ENCODE assay signal across 8 cellular contexts in genomic region chr1:1304331-1305299, GRCh38. TPM values are rescaled to one million over a fixed set of nuclear protein-coding genes. Genes with fewer than 3 reads are reported as not detected.
DNase-seq lines count a peak whose midpoint lies in the region; ATAC-seq and TF ChIP-seq lines count a peak whose summit lies in the region.

No MANE protein-coding gene starts in this region.

- no peaks in the 10 kb centered on the region; the same call in 2 of the 3 replicates for H3K36me3 Mint-ChIP-seq in GM23338 (ENCODE audit: low read depth)

- no peak overlapping the region for H2AFZ ChIP-seq in GM23338
- H2AFZ ChIP-seq in PC-9 = no peak overlapping the region

- no peaks in the 10 kb centered on the region for H3K9me2 ChIP-seq in GM23338 (ENCODE audit: insufficient read depth)
- no peaks in the 10 kb centered on the region for H3K9me2 ChIP-seq in PC-9 (ENCODE audit: insufficient read depth)

- H3K4me3 Mint-ChIP-seq in GM23338 = peak overlapping the region; percentile 46

- intact Hi-C loops in PC-9 (cut with micrococcal nuclease; ENCODE audit: unreplicated experiment) (loop anchor here (10.0 kb wide), 2 partner anchors 200 to 300 kb away; partner anchors contain the start of gene HES4), lower leg skin (cut with DNase I; ENCODE audit: low total_unique reads) (no loop called here)

- H3K27ac Mint-ChIP-seq in GM23338 = no peak overlapping the region

- BruUV-seq in PC-9 (replicated peaks; lab: Mats Ljungman, UMichigan) = no TSS peak

- no peak for TF ChIP-seq CTCF in 22Rv1 (IDR thresholded peaks at IDR 0.05)
- TF ChIP-seq CTCF in GM23338 (conservative IDR thresholded peaks at IDR 0.05; ENCODE audit: low read depth in 2 of 2) = no peak
- no peak for TF ChIP-seq CTCF in PC-9 (conservative IDR thresholded peaks at IDR 0.05)
- no peak for TF ChIP-seq CTCF in lower leg skin (IDR thresholded peaks at IDR 0.05)

- H3K9me3 ChIP-seq in PC-9 (ENCODE audit: insufficient read depth, low read depth) = no peaks in the 10 kb centered on the region
- H3K9me3 ChIP-seq in subcutaneous abdominal adipose tissue (ENCODE audit: control insufficient read depth in 5 of 5, low read length in 5 of 5) = no peaks in the 10 kb centered on the region

- H3F3A ChIP-seq in GM23338 (replicated peaks; ENCODE audit: low read depth) (peaks cover 4% of the 10 kb centered on the region; the same call in 1 of the 2 replicates), PC-9 (ENCODE audit: insufficient read depth, low read depth) (peaks cover 16% of the 10 kb centered on the region; the same call in 1 of the 2 replicates)

- H3K27me3 ChIP-seq in GM23338 (ENCODE audit: insufficient read depth) (no peaks in the 10 kb centered on the region), PC-9 (ENCODE audit: insufficient read depth, low read depth) (no peaks in the 10 kb centered on the region), subcutaneous abdominal adipose tissue (ENCODE audit: control insufficient read depth in 5 of 5, insufficient read depth in 4 of 5, low read length in 5 of 5) (no peaks in the 10 kb centered on the region)

- H3K4me1 ChIP-seq in GM23338 (ENCODE audit: insufficient read depth) = peaks cover 7% of the 10 kb centered on the region; the same call in 1 of the 2 replicates
- peaks cover 31% of the 10 kb centered on the region for H3K4me1 ChIP-seq in PC-9 (replicated peaks; ENCODE audit: insufficient read depth)
- H3K4me1 ChIP-seq in subcutaneous abdominal adipose tissue (ENCODE audit: control insufficient read depth in 5 of 5, insufficient read depth in 5 of 5, low read length in 5 of 5) = peaks cover 5 to 53% (median 49%) of the 10 kb centered on the region in 5 donors

- H3K9ac ChIP-seq in subcutaneous abdominal adipose tissue (ENCODE audit: low read length in 5 of 5) = peak overlapping the region in 4 of 5 donors; percentile 17 to 75 (median 38)

- DNase-seq in GM23338 (ENCODE audit: low spot score) = peak; percentile 65
- DNase-seq in PC-9 = peak in 1 of 2 experiments; percentile 53
- DNase-seq in dermis blood vessel endothelial cell = peak; percentile 44
- peak; percentile 81 to 96 for DNase-seq in lower leg skin (ENCODE audit: low spot score in 2 of 2)

- POLR2A ChIA-PET in PC-9 (lab: Charles Lee; ENCODE audit: unreplicated experiment) = interaction anchor here (0.5 to 0.7 kb wide), 3 partner anchors 14 to 391 kb away, joined by 3 to 5 read pairs (median 3); no protein-coding TSS in a partner anchor

- H4K20me1 ChIP-seq in GM23338 (replicated peaks; ENCODE audit: insufficient read depth) (no peaks in the 10 kb centered on the region), PC-9 (ENCODE audit: insufficient read depth) (peaks cover 4% of the 10 kb centered on the region; the same call in 1 of the 2 replicates)

- H3K27ac ChIP-seq in 22Rv1 = peak overlapping the region; percentile 96; the same call in 1 of the 2 replicates
- no peak overlapping the region for H3K27ac ChIP-seq in GM23338 (ENCODE audit: low read depth)
- H3K27ac ChIP-seq in PC-9 = 0 out of 2 replicates have a peak overlapping the region, but pooled peaks have one; percentile 8
- H3K27ac ChIP-seq in subcutaneous abdominal adipose tissue (ENCODE audit: low read depth, low read length) = no peak overlapping the region

- no peaks in the 10 kb centered on the region for H3K9me3 Mint-ChIP-seq in GM23338

- H3K4me2 ChIP-seq in GM23338 (peak overlapping the region; percentile 55), PC-9 (peak overlapping the region; percentile 98)

- ATAC-seq in GM23338 (peak; percentile 11), HG03097 (IDR thresholded peaks at IDR 0.05; ENCODE audit: low FRiP score, unreplicated experiment) (no peak), GM21619 (IDR thresholded peaks at IDR 0.05; ENCODE audit: unreplicated experiment) (no peak)

- no peak for TF ChIP-seq POLR2A in lower leg skin (IDR thresholded peaks at IDR 0.05)

- CTCF ChIA-PET in PC-9 (lab: Charles Lee) = no interaction called here

- no peaks in the 10 kb centered on the region for H3K36me3 ChIP-seq in GM23338 (ENCODE audit: insufficient read depth)
- no peaks in the 10 kb centered on the region for H3K36me3 ChIP-seq in PC-9 (ENCODE audit: low read depth)
- H3K36me3 ChIP-seq in subcutaneous abdominal adipose tissue (ENCODE audit: control insufficient read depth in 5 of 5, insufficient read depth in 5 of 5, low read length in 5 of 5) = peaks cover 0 to 5% (median 2%) of the 10 kb centered on the region in 5 donors

- H3K79me2 ChIP-seq in GM23338 (replicated peaks; ENCODE audit: insufficient read depth) (peaks cover 5% of the 10 kb centered on the region; the same call in 1 of the 2 replicates), PC-9 (ENCODE audit: low read depth) (peaks cover 21% of the 10 kb centered on the region; the same call in 1 of the 2 replicates)

- H3K4me3 ChIP-seq in GM23338 (peak overlapping the region; percentile 28; the same call in 1 of the 2 replicates), PC-9 (no peak overlapping the region), lower leg skin (ENCODE audit: low read depth, poor library complexity, severe bottlenecking) (no peak overlapping the region), subcutaneous abdominal adipose tissue (ENCODE audit: low read depth in 1 of 5, low read length in 5 of 5) (peak overlapping the region in 4 of 5 donors; percentile 38 to 81 (median 75))

- WGBS in lower leg skin, 2 donors = 16 to 17% methylated on average over 20 to 23 of the region's 29 CpGs

- peaks cover 18% of the 10 kb centered on the region for H3K27me3 Mint-ChIP-seq in GM23338 (ENCODE audit: insufficient read depth, low read depth, poor library complexity)

- peaks cover 20% of the 10 kb centered on the region; the same call in 2 of the 3 replicates for H3K4me1 Mint-ChIP-seq in GM23338

TF ChIP-seq in GM23338, 12 proteins besides CTCF, POLR2A, EP300 and RAD21:
- TF ChIP-seq EZH2 (IDR thresholded peaks at IDR 0.05; ENCODE audit: low read depth, unreplicated experiment) (no peak), ZNF331 (CRISPR knock-in tag; IDR thresholded peaks at IDR 0.05; ENCODE audit: low read depth) (no peak), STAT1 (IDR thresholded peaks at IDR 0.05; ENCODE audit: unreplicated experiment) (no peak), JUNB (IDR thresholded peaks at IDR 0.05; ENCODE audit: unreplicated experiment) (no peak), ZNF114 (CRISPR knock-in tag; IDR thresholded peaks at IDR 0.05) (no peak), ETS1 (IDR thresholded peaks at IDR 0.05) (no peak)

RNA-seq across cellular contexts. Expression of gene ACAP3, which starts 3.1 kb away (rescaled TPM):
- 27.7 and 31.9 TPM in 2 replicates for total RNA-seq in GM23338 (2014; rRNA removed; shearing (Covaris generic))
- polyA plus RNA-seq in GM23338 (2016; fragmentation: Nextera tagmentation; extraction: Ambion mirVana) = 6.4 and 8.1 TPM in 2 replicates
- 53.5 and 54.8 TPM in 2 replicates for total RNA-seq in PC-9 (2021)
- total RNA-seq in dermis blood vessel endothelial cell = 16.8 and 30.6 TPM in 2 replicates
- total RNA-seq in lower leg skin = 100 to 1,000 TPM in 3 of 4 donors, 10 to 100 TPM in 1; 98.8 to 189 (median 115) TPM

RNA-seq across cellular contexts. Expression of gene PUSL1, which starts 3.8 kb away (rescaled TPM):
- total RNA-seq in GM23338 (2014; rRNA removed; shearing (Covaris generic)) = 49.9 and 55.8 TPM in 2 replicates
- 41.5 and 43.9 TPM in 2 replicates for polyA plus RNA-seq in GM23338 (2016; fragmentation: Nextera tagmentation; extraction: Ambion mirVana)
- total RNA-seq in PC-9 (2021) (18.0 and 18.9 TPM in 2 replicates), dermis blood vessel endothelial cell (11.1 and 13.7 TPM in 2 replicates), lower leg skin (10 to 100 TPM; 42.3 to 62.1 (median 53.7) TPM)

RNA-seq across cellular contexts. Expression of gene INTS11, which starts 19.8 kb away (rescaled TPM):
- total RNA-seq in GM23338 (2014; rRNA removed; shearing (Covaris generic)) = 140 and 161 TPM in 2 replicates
- 102 and 110 TPM in 2 replicates for polyA plus RNA-seq in GM23338 (2016; fragmentation: Nextera tagmentation; extraction: Ambion mirVana)
- total RNA-seq in PC-9 (2021) (130 and 150 TPM in 2 replicates), dermis blood vessel endothelial cell (52.8 and 77.5 TPM in 2 replicates), lower leg skin (100 to 1,000 TPM; 101 to 185 (median 105) TPM)

RNA-seq across cellular contexts. Expression of gene CPTP, which starts 20.0 kb away (rescaled TPM):
- 12.9 and 13.5 TPM in 2 replicates for total RNA-seq in GM23338 (2014; rRNA removed; shearing (Covaris generic))
- polyA plus RNA-seq in GM23338 (2016; fragmentation: Nextera tagmentation; extraction: Ambion mirVana) = 8.1 and 8.2 TPM in 2 replicates
- total RNA-seq in PC-9 (2021) (33.7 and 37.0 TPM in 2 replicates), dermis blood vessel endothelial cell (21.6 and 33.3 TPM in 2 replicates), lower leg skin (10 to 100 TPM; 51.0 to 62.9 (median 57.4) TPM)

RNA-seq across cellular contexts. Expression of gene SCNN1D, which starts 24.4 kb away (rescaled TPM):
- 0.70 and 1.4 TPM in 2 replicates for total RNA-seq in GM23338 (2014; rRNA removed; shearing (Covaris generic))
- 1.7 and 1.8 TPM in 2 replicates for polyA plus RNA-seq in GM23338 (2016; fragmentation: Nextera tagmentation; extraction: Ambion mirVana)
- 4.2 and 4.3 TPM in 2 replicates for total RNA-seq in PC-9 (2021)
- total RNA-seq in dermis blood vessel endothelial cell = 0.14 and 1.0 TPM in 2 replicates
- 1 to 10 TPM in 2 of 4 donors, under 1 TPM in 2; 0.84 to 5.3 (median 1.4) TPM for total RNA-seq in lower leg skin

Comparison
In these comparisons a context has a peak if more than half of its experiments do, and no peak if none do; other contexts are left out.
1. H3K27ac ChIP-seq: peak in 22Rv1 (single experiment) and PC-9 (single experiment); none in GM23338 (single experiment) and subcutaneous abdominal adipose tissue (single experiment).
2. H3K4me3 ChIP-seq: peak in GM23338 (single experiment) and subcutaneous abdominal adipose tissue (4 of 5); none in PC-9 (single experiment) and lower leg skin (single experiment).